ENCODE assay signal across 8 cellular contexts in genomic region chr1:33349081-33349759, GRCh38. TPM values are rescaled to one million over a fixed set of nuclear protein-coding genes. Genes with fewer than 3 reads are reported as not detected.
DNase-seq lines count a peak whose midpoint lies in the region; ATAC-seq and TF ChIP-seq lines count a peak whose summit lies in the region.

No MANE protein-coding gene starts in this region.

- H3K9ac ChIP-seq in NT2/D1 (ENCODE audit: insufficient read length, low read depth) (peak overlapping the region; percentile 86), parathyroid adenoma (no peak overlapping the region)

- TF ChIP-seq POLR2A in vagina (IDR thresholded peaks at IDR 0.05), result peak in 1 of 2 donors; percentile 23

- peaks cover 58% of the 10 kb centered on the region for H3K27me3 ChIP-seq in NT2/D1 (ENCODE audit: insufficient read depth, insufficient read length)
- H3K27me3 ChIP-seq in foreskin keratinocyte, result no peaks in the 10 kb centered on the region
- no peaks in the 10 kb centered on the region for H3K27me3 ChIP-seq in parathyroid adenoma (ENCODE audit: control insufficient read depth, insufficient read depth, low read length)
- no peaks in the 10 kb centered on the region for H3K27me3 ChIP-seq in vagina

- DNase-seq in NCI-H2171 treated with DMSO at 0.1 percent for 48 hours (lab: John Stamatoyannopoulos, UW), result peak; percentile 44
- no peak for DNase-seq in NCI-H2171 (lab: John Stamatoyannopoulos, UW)
- no peak for DNase-seq in NT2/D1 (ENCODE audit: low read depth, low spot score)
- peak; percentile 34 for DNase-seq in activated T-helper 2 cell treated with anti-CD3 and anti-CD28 coated beads, Interferon-gamma antibody, Interleukin-2, Interleukin-4, amounts not matched to agents 10 μg/mL and 5 μg/mL and 100 μg/mL, durations not matched to agents 14 hours and 24 hours and 36 hours (ENCODE audit: low spot score)
- DNase-seq in foreskin keratinocyte, result no peak
- DNase-seq in vagina (ENCODE audit: extremely low spot score in 2 of 2), result no peak

- peaks cover 14% of the 10 kb centered on the region for H3K79me2 ChIP-seq in parathyroid adenoma

- peaks cover 27% of the 10 kb centered on the region for H3K36me3 Mint-ChIP-seq in activated T-helper 2 cell treated with anti-CD3 and anti-CD28 coated beads, Interferon-gamma antibody, Interleukin-2, Interleukin-4, amounts not matched to agents 10 μg/mL and 5 μg/mL and 100 μg/mL, durations not matched to agents 14 hours and 24 hours and 36 hours (ENCODE audit: low read depth)

- H3K4me3 Mint-ChIP-seq in activated T-helper 2 cell treated with anti-CD3 and anti-CD28 coated beads, Interferon-gamma antibody, Interleukin-2, Interleukin-4, amounts not matched to agents 10 μg/mL and 5 μg/mL and 100 μg/mL, durations not matched to agents 14 hours and 24 hours and 36 hours (ENCODE audit: low read depth), result peak overlapping the region; percentile 86

- ATAC-seq in HG02763 (IDR thresholded peaks at IDR 0.05; ENCODE audit: unreplicated experiment) (peak; percentile 32), foreskin keratinocyte (peak; percentile 30)

- peak overlapping the region; percentile 66 for H3K4me2 ChIP-seq in parathyroid adenoma (ENCODE audit: low read length)

- peaks cover 46% of the 10 kb centered on the region for H3K4me1 Mint-ChIP-seq in activated T-helper 2 cell treated with anti-CD3 and anti-CD28 coated beads, Interferon-gamma antibody, Interleukin-2, Interleukin-4, amounts not matched to agents 10 μg/mL and 5 μg/mL and 100 μg/mL, durations not matched to agents 14 hours and 24 hours and 36 hours (ENCODE audit: low read depth)

- H2AFZ ChIP-seq in parathyroid adenoma, result peak overlapping the region; percentile 0

- H3K4me3 ChIP-seq in NT2/D1 (ENCODE audit: insufficient read length, low read depth) (peak overlapping the region; percentile 72), parathyroid adenoma (ENCODE audit: low read depth, low read length) (peak overlapping the region; percentile 61), vagina (peak overlapping the region; percentile 87 to 99)

- no peak for TF ChIP-seq CTCF in foreskin keratinocyte (conservative IDR thresholded peaks at IDR 0.05)
- TF ChIP-seq CTCF in parathyroid adenoma (IDR thresholded peaks at IDR 0.05), result no peak
- no peak for TF ChIP-seq CTCF in vagina (IDR thresholded peaks at IDR 0.05)

- intact Hi-C loops in activated T-helper 2 cell treated with anti-CD3 and anti-CD28 coated beads, Interferon-gamma antibody, Interleukin-2, Interleukin-4, amounts not matched to agents 10 μg/mL and 5 μg/mL and 100 μg/mL, durations not matched to agents 14 hours and 24 hours and 36 hours (cut with micrococcal nuclease), result loop anchor here (5.0 kb wide), 1 partner anchor 92 kb away; the partner anchor contains the start of gene ZNF362
- intact Hi-C loops in vagina (cut with DNase I), result no loop called here

- peaks cover 9% of the 10 kb centered on the region for H3K4me1 ChIP-seq in NT2/D1 (ENCODE audit: insufficient read depth, insufficient read length)
- H3K4me1 ChIP-seq in foreskin keratinocyte, result peaks cover 28% of the 10 kb centered on the region
- peaks cover 2% of the 10 kb centered on the region for H3K4me1 ChIP-seq in parathyroid adenoma
- peaks cover 53% of the 10 kb centered on the region for H3K4me1 ChIP-seq in vagina

- peak overlapping the region; percentile 46 for H3K27ac ChIP-seq in foreskin keratinocyte
- H3K27ac ChIP-seq in parathyroid adenoma, result peak overlapping the region; percentile 75
- H3K27ac ChIP-seq in vagina, result peak overlapping the region; percentile 96

- H3K9me3 Mint-ChIP-seq in activated T-helper 2 cell treated with anti-CD3 and anti-CD28 coated beads, Interferon-gamma antibody, Interleukin-2, Interleukin-4, amounts not matched to agents 10 μg/mL and 5 μg/mL and 100 μg/mL, durations not matched to agents 14 hours and 24 hours and 36 hours, result no peaks in the 10 kb centered on the region

- peaks cover 27% of the 10 kb centered on the region for H3K36me3 ChIP-seq in NT2/D1 (ENCODE audit: insufficient read depth, insufficient read length, low read length)
- no peaks in the 10 kb centered on the region for H3K36me3 ChIP-seq in parathyroid adenoma (ENCODE audit: control insufficient read depth, insufficient read depth, low read length)
- peaks cover 0 to 1% of the 10 kb centered on the region in 2 donors for H3K36me3 ChIP-seq in vagina

- H3K9me3 ChIP-seq in NT2/D1 (ENCODE audit: insufficient read depth, low read length) (no peaks in the 10 kb centered on the region), parathyroid adenoma (ENCODE audit: control insufficient read depth, low read length) (no peaks in the 10 kb centered on the region), vagina (no peaks in the 10 kb centered on the region)

- peaks cover 3% of the 10 kb centered on the region for H3K27me3 Mint-ChIP-seq in activated T-helper 2 cell treated with anti-CD3 and anti-CD28 coated beads, Interferon-gamma antibody, Interleukin-2, Interleukin-4, amounts not matched to agents 10 μg/mL and 5 μg/mL and 100 μg/mL, durations not matched to agents 14 hours and 24 hours and 36 hours (ENCODE audit: low read depth)

- peak overlapping the region; percentile 91 for H3K27ac Mint-ChIP-seq in activated T-helper 2 cell treated with anti-CD3 and anti-CD28 coated beads, Interferon-gamma antibody, Interleukin-2, Interleukin-4, amounts not matched to agents 10 μg/mL and 5 μg/mL and 100 μg/mL, durations not matched to agents 14 hours and 24 hours and 36 hours

RNA-seq across cellular contexts. Expression of gene A3GALT2, which starts 28.3 kb away (rescaled TPM):
- not detected in 2 replicates for total RNA-seq in activated T-helper 2 cell treated with anti-CD3 and anti-CD28 coated beads, Interferon-gamma antibody, Interleukin-2, Interleukin-4, amounts not matched to agents 10 μg/mL and 5 μg/mL and 100 μg/mL, durations not matched to agents 14 hours and 24 hours and 36 hours
- total RNA-seq in foreskin keratinocyte, result not detected in 2 replicates
- polyA plus RNA-seq in foreskin keratinocyte, result not detected in 2 replicates
- not detected for total RNA-seq in vagina

Comparison
In these comparisons a context has a peak if more than half of its experiments do, and no peak if none do; other contexts are left out.
1. DNase-seq: peak in NCI-H2171 treated with DMSO at 0.1 percent for 48 hours (single experiment) and activated T-helper 2 cell treated with anti-CD3 and anti-CD28 coated beads, Interferon-gamma antibody, Interleukin-2, Interleukin-4, amounts not matched to agents 10 μg/mL and 5 μg/mL and 100 μg/mL, durations not matched to agents 14 hours and 24 hours and 36 hours (single experiment); none in NCI-H2171 (single experiment), NT2/D1 (single experiment), foreskin keratinocyte (0 of 2) and vagina (0 of 2).
2. H3K27ac ChIP-seq: peak in every context shown above with its lines; median percentile 96 in vagina; 75 in parathyroid adenoma; 46 in foreskin keratinocyte.
3. Peak in every context shown above with its lines, with median percentiles within 50 percentile points of each other: H3K4me3 ChIP-seq.